Comparison of ENCODE assay signal across 16 cellular contexts in the genomic region with DNA sequence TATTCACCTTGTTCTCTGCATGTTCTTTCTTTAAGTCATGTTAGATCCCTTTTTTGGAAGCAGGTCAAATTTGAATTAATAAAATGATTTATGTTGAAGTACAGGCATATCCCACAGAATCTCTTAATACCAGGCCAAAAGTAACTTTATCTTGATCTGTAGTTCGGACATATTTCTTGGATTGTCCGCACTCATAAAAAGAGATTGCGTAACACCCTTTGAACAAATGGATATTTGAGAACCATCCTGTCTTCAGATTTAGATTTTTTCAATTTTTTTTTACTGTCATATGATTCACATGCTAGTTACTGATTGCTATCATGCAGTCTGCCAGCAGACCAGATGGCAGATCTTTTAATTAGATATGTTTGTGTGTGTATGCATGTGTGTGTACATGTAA.
DNase-seq lines count a peak whose midpoint lies in the region; ATAC-seq, FAIRE-seq and TF ChIP-seq lines count a peak whose summit lies in the region.
"Had no signal": no experiment of that assay in that cellular context is flagged by ENCODE, and none has a peak within 500 bp of the region (broad histone marks: within the 10 kb centered on the region; RNA-seq: fewer than 3 reads in every experiment).

No MANE protein-coding gene starts in this region.

- H3K36me3 ChIP-seq in HepG2 (replicated peaks in 1 of 2; ENCODE audit: control insufficient read depth in 1 of 2, insufficient read depth in 2 of 2, low read length in 2 of 2) (no peaks in the 10 kb centered on the region), right lobe of liver (no peaks in the 10 kb centered on the region), SK-N-SH (replicated peaks in 1 of 2; ENCODE audit: control insufficient read depth in 1 of 2, insufficient read depth in 2 of 2, low read length in 1 of 2) (no peaks in the 10 kb centered on the region), tibial artery (no peaks in the 10 kb centered on the region)
- H3K36me3 ChIP-seq: BLaER1 treated with 17β-estradiol and CSF1 and Interleukin-3, amounts not matched to agents 10 nM and 100 nM; HAP-1 had no signal

- BruUV-seq in HepG2 (replicated peaks; lab: Mats Ljungman, UMichigan): no TSS peak

- FAIRE-seq in HepG2 (lab: Jason Lieb, UNC) (no peak), GM12892 (lab: Jason Lieb, UNC) (no peak)
- FAIRE-seq: GM19239 had no signal

- no peak for TF ChIP-seq RAD21 in HepG2 (CRISPR knock-in tag; IDR thresholded peaks at IDR 0.05)
- TF ChIP-seq RAD21 in SK-N-SH (IDR thresholded peaks at IDR 0.05; ENCODE audit: low read length): no peak

- DNase-seq in HepG2 (ENCODE audit: low spot score): no peak
- DNase-seq in right lobe of liver: no peak
- no peak for DNase-seq in SK-N-SH
- DNase-seq in fibroblast of villous mesenchyme (ENCODE audit: low read depth): peak; percentile 24
- DNase-seq in tibial artery: no peak
- DNase-seq in nucleus accumbens (lab: John Stamatoyannopoulos, UW): no peak
- DNase-seq in Right ventricle myocardium inferior (ENCODE audit: missing footprints): no peak
- no peak for DNase-seq in GM12892 (ENCODE audit: insufficient read length)
- DNase-seq: 8988T; Calu3; CD8-positive, alpha-beta T cell; DMS79 treated with DMSO at 0.1 percent for 48 hours; GF-D8 had no signal

- H3K9me3 ChIP-seq in HepG2 (ENCODE audit: low read length) (no peaks in the 10 kb centered on the region), right lobe of liver (no peaks in the 10 kb centered on the region), SK-N-SH (no peaks in the 10 kb centered on the region), tibial artery (no peaks in the 10 kb centered on the region)
- H3K9me3 ChIP-seq: BLaER1 treated with 17β-estradiol and CSF1 and Interleukin-3, amounts not matched to agents 10 nM and 100 nM; HAP-1 had no signal

- TF ChIP-seq POLR2A in HepG2 (IDR thresholded peaks at IDR 0.05; ENCODE audit: insufficient read depth in 1 of 2, low read depth in 2 of 2, low read length in 2 of 2) (no peak), right lobe of liver (IDR thresholded peaks at IDR 0.05) (no peak), GM12892 (IDR thresholded peaks at IDR 0.05; ENCODE audit: low read depth, low read length) (no peak)

- TF ChIP-seq CTCF in HepG2 (CRISPR knock-in tag; IDR thresholded peaks at IDR 0.05) (no peak), right lobe of liver (IDR thresholded peaks at IDR 0.05) (no peak), SK-N-SH (IDR thresholded peaks at IDR 0.05) (no peak), fibroblast of villous mesenchyme (IDR thresholded peaks at IDR 0.05; ENCODE audit: insufficient read depth, low read depth, low read length) (no peak), tibial artery (IDR thresholded peaks at IDR 0.05) (no peak)

- 95% methylated on average over 3 of the region's 3 CpGs for WGBS in HepG2 (ENCODE audit: low lambda C conversion rate)
- WGBS in right lobe of liver (ENCODE audit: insufficient coverage, low coverage, low lambda C conversion rate, missing lambda C conversion rate): 86% methylated on average over 3 of the region's 3 CpGs
- WGBS in SK-N-SH (ENCODE audit: low lambda C conversion rate): 58% methylated on average over 3 of the region's 3 CpGs

- no peak overlapping the region for H3K9ac ChIP-seq in HepG2 (ENCODE audit: insufficient read depth, low read depth, low read length)
- H3K9ac ChIP-seq in SK-N-SH: no peak overlapping the region
- H3K9ac ChIP-seq: BLaER1 treated with 17β-estradiol and CSF1 and Interleukin-3, amounts not matched to agents 10 nM and 100 nM had no signal

- no peaks in the 10 kb centered on the region for H4K20me1 ChIP-seq in HepG2 (ENCODE audit: insufficient read depth, low read length)
- no peaks in the 10 kb centered on the region for H4K20me1 ChIP-seq in SK-N-SH (ENCODE audit: insufficient read depth)
- H4K20me1 ChIP-seq: BLaER1 treated with 17β-estradiol and CSF1 and Interleukin-3, amounts not matched to agents 10 nM and 100 nM had no signal

- in situ Hi-C loops in HepG2 (cut with HindIII; ENCODE audit: extremely low pct_ligation_motif_present, low pct_unique_long_range_greater_than_20kb): no loop called here

- H3K4me2 ChIP-seq in HepG2 (ENCODE audit: low read depth, low read length) (no peak overlapping the region), SK-N-SH (no peak overlapping the region)
- H3K4me2 ChIP-seq: BLaER1 treated with 17β-estradiol and CSF1 and Interleukin-3, amounts not matched to agents 10 nM and 100 nM had no signal

- H3K4me3 ChIP-seq in HepG2 (replicated peaks in 1 of 3; ENCODE audit: insufficient read depth in 1 of 3, low read depth in 2 of 3, low read length in 3 of 3): no peak overlapping the region
- H3K4me3 ChIP-seq in right lobe of liver: no peak overlapping the region
- H3K4me3 ChIP-seq in SK-N-SH (ENCODE audit: low read depth in 2 of 2, low read length in 1 of 2): no peak overlapping the region
- no peak overlapping the region for H3K4me3 ChIP-seq in fibroblast of villous mesenchyme (ENCODE audit: low read depth, low read length)
- no peak overlapping the region for H3K4me3 ChIP-seq in tibial artery
- H3K4me3 ChIP-seq: BLaER1 treated with 17β-estradiol and CSF1 and Interleukin-3, amounts not matched to agents 10 nM and 100 nM; HAP-1 had no signal

- H3K9me2 ChIP-seq in SK-N-SH: no peaks in the 10 kb centered on the region

- H3K79me2 ChIP-seq in HepG2 (ENCODE audit: insufficient read depth, low read length): no peaks in the 10 kb centered on the region
- no peaks in the 10 kb centered on the region for H3K79me2 ChIP-seq in SK-N-SH (ENCODE audit: insufficient read depth)

- peaks cover 4% of the 10 kb centered on the region for H3K4me1 ChIP-seq in HepG2 (ENCODE audit: insufficient read depth, low read length)
- H3K4me1 ChIP-seq in right lobe of liver: no peaks in the 10 kb centered on the region
- H3K4me1 ChIP-seq in SK-N-SH (ENCODE audit: control insufficient read depth in 1 of 2, insufficient read depth in 2 of 2, low read depth in 1 of 2, low read length in 1 of 2): peaks cover 0 to 3% of the 10 kb centered on the region in 2 experiments; a peak in 1 of 4 replicates
- H3K4me1 ChIP-seq in tibial artery: peaks cover 0 to 16% (median 0%) of the 10 kb centered on the region in 4 donors
- H3K4me1 ChIP-seq: BLaER1 treated with 17β-estradiol and CSF1 and Interleukin-3, amounts not matched to agents 10 nM and 100 nM; HAP-1 had no signal

- TF ChIP-seq EP300 in HepG2 (IDR thresholded peaks at IDR 0.05; ENCODE audit: low read depth in 2 of 2, low read length in 2 of 2) (no peak), HepG2 (CRISPR knock-in tag; IDR thresholded peaks at IDR 0.05; ENCODE audit: borderline replicate concordance) (no peak), SK-N-SH (IDR thresholded peaks at IDR 0.05; ENCODE audit: borderline replicate concordance in 1 of 2, low read depth in 1 of 2, low read length in 1 of 2) (no peak)

- POLR2A ChIA-PET in HepG2 (lab: Yijun Ruan, JAX) (no interaction called here), SK-N-SH (lab: Yijun Ruan, JAX) (no interaction called here)

- intact Hi-C loops in HepG2 (cut with micrococcal nuclease; ENCODE audit: unreplicated experiment): no loop called here
- intact Hi-C loops in right lobe of liver (cut with DNase I): no loop called here
- intact Hi-C loops in tibial artery (cut with DNase I; ENCODE audit: low total_unique reads): no loop called here
- intact Hi-C loops in Right ventricle myocardium inferior (cut with DNase I): no loop called here

- H3K27ac ChIP-seq in HepG2 (ENCODE audit: extremely low read length, insufficient read depth, low read length): no peak overlapping the region
- no peak overlapping the region for H3K27ac ChIP-seq in right lobe of liver
- H3K27ac ChIP-seq in SK-N-SH (ENCODE audit: low read depth in 2 of 2, low read length in 1 of 2): no peak overlapping the region
- no peak overlapping the region for H3K27ac ChIP-seq in tibial artery
- H3K27ac ChIP-seq: BLaER1 treated with 17β-estradiol and CSF1 and Interleukin-3, amounts not matched to agents 10 nM and 100 nM had no signal

- H2AFZ ChIP-seq in HepG2 (ENCODE audit: low read length) (no peak overlapping the region), SK-N-SH (ENCODE audit: low read depth) (no peak overlapping the region)

- H3F3A ChIP-seq in SK-N-SH (replicated peaks; ENCODE audit: insufficient read depth): no peaks in the 10 kb centered on the region

- CTCF ChIA-PET in HepG2 (lab: Yijun Ruan, JAX; ENCODE audit: low intra/inter-chr PET ratio, low total read pairs) (no interaction called here), SK-N-SH (lab: Yijun Ruan, JAX) (interaction anchor here (0.6 kb wide), 1 partner anchor 96 kb away, joined by 3 read pairs; no protein-coding TSS in a partner anchor)

- no peak for ATAC-seq in HepG2
- ATAC-seq in right lobe of liver: no peak
- no peak for ATAC-seq in Right ventricle myocardium inferior
- ATAC-seq: CD8-positive, alpha-beta T cell had no signal

- H3K27me3 ChIP-seq in HepG2 (ENCODE audit: control insufficient read depth in 1 of 2, insufficient read depth in 2 of 2, low read length in 2 of 2) (no peaks in the 10 kb centered on the region), right lobe of liver (no peaks in the 10 kb centered on the region), SK-N-SH (ENCODE audit: insufficient read depth) (no peaks in the 10 kb centered on the region), tibial artery (no peaks in the 10 kb centered on the region)
- H3K27me3 ChIP-seq: BLaER1 treated with 17β-estradiol and CSF1 and Interleukin-3, amounts not matched to agents 10 nM and 100 nM had no signal

TF ChIP-seq in HepG2, 621 proteins besides CTCF, POLR2A, EP300 and RAD21 (continues in another document):
- peak; percentile 94 for TF ChIP-seq CEBPB (IDR thresholded peaks at IDR 0.05; ENCODE audit: borderline replicate concordance, low read depth, low read length)
- TF ChIP-seq HMG20A (CRISPR knock-in tag; IDR thresholded peaks at IDR 0.05; ENCODE audit: borderline replicate concordance): no peak
- peak; percentile 59 for TF ChIP-seq CEBPG (CRISPR knock-in tag; IDR thresholded peaks at IDR 0.05)

TF ChIP-seq in SK-N-SH, 30 proteins besides CTCF, POLR2A, EP300 and RAD21:
- TF ChIP-seq SIN3A (IDR thresholded peaks at IDR 0.05; ENCODE audit: borderline replicate concordance, low read depth, low read length) (no peak), RFX5 (IDR thresholded peaks at IDR 0.05; ENCODE audit: low read length) (no peak), ELF1 (IDR thresholded peaks at IDR 0.05) (no peak), GATA2 (CRISPR knock-in tag; IDR thresholded peaks at IDR 0.05) (0 out of 2 replicates have a peak, but pooled peaks have one; percentile 16)
- TF ChIP-seq, protein P1, sequence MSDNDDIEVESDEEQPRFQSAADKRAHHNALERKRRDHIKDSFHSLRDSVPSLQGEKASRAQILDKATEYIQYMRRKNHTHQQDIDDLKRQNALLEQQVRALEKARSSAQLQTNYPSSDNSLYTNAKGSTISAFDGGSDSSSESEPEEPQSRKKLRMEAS (IDR thresholded peaks at IDR 0.05; ENCODE audit: low read depth): no peak
TF ChIP-seq in SK-N-SH: peak in this region for 1.

Comparison
In these comparisons a context has a peak if more than half of its experiments do, and no peak if none do; other contexts are left out.
1. Of the 25 proteins assayed by ChIP-seq in both HepG2 and SK-N-SH: peak only in HepG2: SMC3; only in SK-N-SH: none; in both: none; in neither: 24.